1 cellular context compared by ENCODE assay signal in the genomic region with DNA sequence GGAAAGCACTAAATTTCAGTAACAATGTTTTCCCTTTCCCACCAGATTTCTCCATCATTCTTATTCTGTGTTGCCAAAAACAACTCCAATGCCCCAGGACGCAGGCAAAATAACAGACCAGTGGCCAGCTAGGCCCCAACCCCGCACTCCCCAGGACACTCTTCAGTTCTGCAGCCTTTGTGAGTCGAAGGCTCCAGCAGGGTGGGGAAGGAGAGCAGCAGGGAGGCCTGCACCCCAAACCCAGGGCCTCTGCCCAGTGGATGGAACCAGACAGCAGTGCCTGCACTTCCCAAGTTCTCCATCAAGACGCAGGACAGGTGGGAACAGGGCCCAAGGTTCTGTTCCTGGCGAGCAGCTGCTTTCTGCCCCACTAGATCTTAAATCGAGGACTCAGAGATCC.
TF ChIP-seq lines count a peak whose summit lies in the region.

No MANE protein-coding gene starts in this region.

TF ChIP-seq in SK-N-SH, 30 proteins besides CTCF, POLR2A, EP300 and RAD21 (continued from another document):
- TF ChIP-seq, protein P1, sequence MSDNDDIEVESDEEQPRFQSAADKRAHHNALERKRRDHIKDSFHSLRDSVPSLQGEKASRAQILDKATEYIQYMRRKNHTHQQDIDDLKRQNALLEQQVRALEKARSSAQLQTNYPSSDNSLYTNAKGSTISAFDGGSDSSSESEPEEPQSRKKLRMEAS (IDR thresholded peaks at IDR 0.05; ENCODE audit: low read depth) = no peak
- TF ChIP-seq JUND (IDR thresholded peaks at IDR 0.05) (no peak), TEAD4 (IDR thresholded peaks at IDR 0.05; ENCODE audit: borderline replicate concordance, insufficient read depth) (no peak), NFIC (IDR thresholded peaks at IDR 0.05; ENCODE audit: borderline replicate concordance) (no peak), SIN3A (IDR thresholded peaks at IDR 0.05; ENCODE audit: borderline replicate concordance, low read depth, low read length) (no peak), GATA2 (CRISPR knock-in tag; IDR thresholded peaks at IDR 0.05) (no peak), CHD2 (IDR thresholded peaks at IDR 0.05; ENCODE audit: low read length, partially characterized antibody) (no peak), YY1 (IDR thresholded peaks at IDR 0.05; ENCODE audit: low read depth) (no peak), RFX5 (IDR thresholded peaks at IDR 0.05; ENCODE audit: low read length) (no peak)
